16 cellular contexts compared by ENCODE assay signal in genomic region chr19:30630289-30631034, GRCh38.
DNase-seq lines count a peak whose midpoint lies in the region; TF ChIP-seq lines count a peak whose summit lies in the region.
"Had no signal": no experiment of that assay in that cellular context is flagged by ENCODE, and none has a peak within 500 bp of the region (broad histone marks: within the 10 kb centered on the region; RNA-seq: fewer than 3 reads in every experiment).

No MANE protein-coding gene starts in this region.

- H3K23ac ChIP-seq in neuronal stem cell (ENCODE audit: low read depth, low read length, poor library complexity) = no peak overlapping the region

- H3K4me3 ChIP-seq in HEK293 (ENCODE audit: low read depth, low read length) (no peak overlapping the region), WERI-Rb-1 (ENCODE audit: low read depth, low read length) (no peak overlapping the region), neuronal stem cell (ENCODE audit: low read length in 2 of 2) (no peak overlapping the region), tibial nerve (no peak overlapping the region), osteoblast (ENCODE audit: insufficient read depth, low read length) (no peak overlapping the region)
- H3K4me3 ChIP-seq: BLaER1 treated with 17β-estradiol and CSF1 and Interleukin-3, amounts not matched to agents 10 nM and 100 nM; GM12878; GM23248 had no signal

- no peak overlapping the region for H2BK12ac ChIP-seq in neuronal stem cell (ENCODE audit: low read length)

- no peak overlapping the region for H2AFZ ChIP-seq in neuronal stem cell (ENCODE audit: low read length)
- H2AFZ ChIP-seq in osteoblast (ENCODE audit: low read length) = no peak overlapping the region
- H2AFZ ChIP-seq: GM23248 had no signal

- no peak for TF ChIP-seq POLR2A in tibial nerve (IDR thresholded peaks at IDR 0.05)

- no peak overlapping the region for H2BK15ac ChIP-seq in neuronal stem cell (ENCODE audit: low read length)

- no peak overlapping the region for H3K27ac ChIP-seq in HEK293 (ENCODE audit: extremely low read depth, low read depth, low read length)
- H3K27ac ChIP-seq in WERI-Rb-1 = peak overlapping the region; percentile 86
- H3K27ac ChIP-seq in neuronal stem cell (replicated peaks; ENCODE audit: low read length) = no peak overlapping the region
- H3K27ac ChIP-seq in tibial nerve = no peak overlapping the region
- no peak overlapping the region for H3K27ac ChIP-seq in osteoblast (ENCODE audit: low read depth, low read length)
- H3K27ac ChIP-seq: BLaER1 treated with 17β-estradiol and CSF1 and Interleukin-3, amounts not matched to agents 10 nM and 100 nM; GM23248 had no signal

- DNase-seq in NCI-H748 (lab: John Stamatoyannopoulos, UW; ENCODE audit: unreplicated experiment) (peak; percentile 49), NCI-H748 treated with DMSO at 0.1 percent for 48 hours (lab: John Stamatoyannopoulos, UW) (no peak), WERI-Rb-1 (no peak), neuronal stem cell (ENCODE audit: low spot score) (no peak), tibial nerve (ENCODE audit: low spot score in 2 of 2) (no peak), NK-92 (lab: John Stamatoyannopoulos, UW; ENCODE audit: unreplicated experiment) (no peak), osteoblast (ENCODE audit: insufficient read length, low spot score, missing footprints) (no peak)
- DNase-seq: GM23248, KBM-7, MV-4-11, NCI-H146, NCI-H2029 treated with DMSO at 0.1 percent for 48 hours, NCI-H524 had no signal

- peak overlapping the region; percentile 13 for H2AK5ac ChIP-seq in neuronal stem cell (ENCODE audit: low read depth, low read length)

- TF ChIP-seq EP300 in tibial nerve (IDR thresholded peaks at IDR 0.05) = no peak

- no CpG with 5 or more reads among the region's 14 CpGs for WGBS in neuronal stem cell (ENCODE audit: extremely low coverage in 2 of 2, insufficient read length in 2 of 2, insufficient replicate concordance in 1 of 2), 2 donors
- 40 to 55% methylated on average over 9 to 13 of the region's 14 CpGs for WGBS in tibial nerve, 2 donors

- CTCF ChIA-PET in HEK293 (lab: Yijun Ruan, JAX) = interaction anchor here (0.6 kb wide), 1 partner anchor 108 kb away, joined by 3 read pairs; no protein-coding TSS in a partner anchor

- H3K4me1 ChIP-seq in HEK293 (ENCODE audit: control insufficient read depth, insufficient read depth, low read length) (peaks cover 7% of the 10 kb centered on the region), neuronal stem cell (ENCODE audit: control insufficient read depth in 2 of 2, insufficient read depth in 1 of 2, low read depth in 1 of 2, low read length in 2 of 2) (peaks cover 0 to 2% of the 10 kb centered on the region in 2 donors), tibial nerve (no peaks in the 10 kb centered on the region), osteoblast (ENCODE audit: insufficient read depth, low read length) (no peaks in the 10 kb centered on the region)
- H3K4me1 ChIP-seq: BLaER1 treated with 17β-estradiol and CSF1 and Interleukin-3, amounts not matched to agents 10 nM and 100 nM had no signal

- H3K4me2 ChIP-seq in neuronal stem cell (ENCODE audit: insufficient read depth, low read length, poor library complexity, severe bottlenecking) (no peak overlapping the region), osteoblast (ENCODE audit: insufficient read depth, low read length) (no peak overlapping the region)
- H3K4me2 ChIP-seq: BLaER1 treated with 17β-estradiol and CSF1 and Interleukin-3, amounts not matched to agents 10 nM and 100 nM had no signal

- H3K79me2 ChIP-seq in osteoblast (ENCODE audit: insufficient read depth, low read length) = no peaks in the 10 kb centered on the region

- POLR2A ChIA-PET in HEK293 (lab: Yijun Ruan, JAX) = no interaction called here

- no peak overlapping the region for H2BK5ac ChIP-seq in neuronal stem cell (ENCODE audit: low read length)

- H3K18ac ChIP-seq in neuronal stem cell (ENCODE audit: low read length) = peak overlapping the region; percentile 48

- no peak overlapping the region for H3K4ac ChIP-seq in neuronal stem cell (ENCODE audit: low read length)

- no peak overlapping the region for H3K9ac ChIP-seq in neuronal stem cell (ENCODE audit: low read depth, low read length, poor library complexity)
- H3K9ac ChIP-seq: BLaER1 treated with 17β-estradiol and CSF1 and Interleukin-3, amounts not matched to agents 10 nM and 100 nM; GM23248 had no signal

- no peak overlapping the region for H2BK120ac ChIP-seq in neuronal stem cell (ENCODE audit: low read depth, low read length)

- no peak overlapping the region for H4K91ac ChIP-seq in neuronal stem cell (ENCODE audit: low read depth, low read length, poor library complexity)

- H4K20me1 ChIP-seq in osteoblast (ENCODE audit: insufficient read depth, low read length) = no peaks in the 10 kb centered on the region
- H4K20me1 ChIP-seq: BLaER1 treated with 17β-estradiol and CSF1 and Interleukin-3, amounts not matched to agents 10 nM and 100 nM had no signal

- no peak overlapping the region for H4K8ac ChIP-seq in neuronal stem cell (ENCODE audit: low read depth, low read length)

- H3K36me3 ChIP-seq in HEK293 (ENCODE audit: control insufficient read depth in 2 of 2, insufficient read depth in 1 of 2, low read length in 2 of 2) (no peaks in the 10 kb centered on the region), WERI-Rb-1 (no peaks in the 10 kb centered on the region), neuronal stem cell (replicated peaks in 1 of 2; ENCODE audit: control insufficient read depth in 2 of 2, insufficient read depth in 2 of 2, low read length in 2 of 2) (no peaks in the 10 kb centered on the region), tibial nerve (no peaks in the 10 kb centered on the region), osteoblast (ENCODE audit: insufficient read depth, low read length) (no peaks in the 10 kb centered on the region)
- H3K36me3 ChIP-seq: BLaER1 treated with 17β-estradiol and CSF1 and Interleukin-3, amounts not matched to agents 10 nM and 100 nM had no signal

- no peaks in the 10 kb centered on the region for H3K27me3 ChIP-seq in WERI-Rb-1 (ENCODE audit: insufficient read depth, low read depth, severe bottlenecking)
- H3K27me3 ChIP-seq in neuronal stem cell (ENCODE audit: control insufficient read depth in 3 of 3, insufficient read depth in 3 of 3, low read depth in 1 of 3, low read length in 3 of 3) = no peaks in the 10 kb centered on the region
- no peaks in the 10 kb centered on the region for H3K27me3 ChIP-seq in tibial nerve
- H3K27me3 ChIP-seq in osteoblast (ENCODE audit: insufficient read depth, low read length) = no peaks in the 10 kb centered on the region
- H3K27me3 ChIP-seq: BLaER1 treated with 17β-estradiol and CSF1 and Interleukin-3, amounts not matched to agents 10 nM and 100 nM had no signal

- no peaks in the 10 kb centered on the region for H3K79me1 ChIP-seq in neuronal stem cell (ENCODE audit: low read depth, low read length)

- no peak overlapping the region for H3K14ac ChIP-seq in neuronal stem cell (ENCODE audit: low read length)

- H3K9me3 ChIP-seq in HEK293 (ENCODE audit: control insufficient read depth, insufficient read depth, low read depth, low read length) (no peaks in the 10 kb centered on the region), WERI-Rb-1 (ENCODE audit: severe bottlenecking) (no peaks in the 10 kb centered on the region), neuronal stem cell (replicated peaks in 1 of 2; ENCODE audit: control insufficient read depth in 2 of 2, insufficient read depth in 1 of 2, low read depth in 1 of 2, low read length in 2 of 2) (no peaks in the 10 kb centered on the region), tibial nerve (no peaks in the 10 kb centered on the region), osteoblast (ENCODE audit: low read depth, low read length) (no peaks in the 10 kb centered on the region)

- TF ChIP-seq CTCF in HEK293 (tag by site-specific recombination; IDR thresholded peaks at IDR 0.05) (no peak), WERI-Rb-1 (IDR thresholded peaks at IDR 0.05; ENCODE audit: low read depth, low read length) (no peak), tibial nerve (IDR thresholded peaks at IDR 0.05) (no peak), osteoblast (IDR thresholded peaks at IDR 0.05; ENCODE audit: extremely low read depth, low read depth, low read length) (no peak)

TF ChIP-seq in HEK293, 187 proteins besides CTCF, POLR2A, EP300 and RAD21:
- TF ChIP-seq ZNF114 (tag by site-specific recombination; IDR thresholded peaks at IDR 0.05) = no peak
- TF ChIP-seq GLIS1 (tag by site-specific recombination; IDR thresholded peaks at IDR 0.05) = no peak
- no peak for TF ChIP-seq ZNF76 (tag by site-specific recombination; IDR thresholded peaks at IDR 0.05; ENCODE audit: borderline replicate concordance, low read depth)
- TF ChIP-seq, protein P1, sequence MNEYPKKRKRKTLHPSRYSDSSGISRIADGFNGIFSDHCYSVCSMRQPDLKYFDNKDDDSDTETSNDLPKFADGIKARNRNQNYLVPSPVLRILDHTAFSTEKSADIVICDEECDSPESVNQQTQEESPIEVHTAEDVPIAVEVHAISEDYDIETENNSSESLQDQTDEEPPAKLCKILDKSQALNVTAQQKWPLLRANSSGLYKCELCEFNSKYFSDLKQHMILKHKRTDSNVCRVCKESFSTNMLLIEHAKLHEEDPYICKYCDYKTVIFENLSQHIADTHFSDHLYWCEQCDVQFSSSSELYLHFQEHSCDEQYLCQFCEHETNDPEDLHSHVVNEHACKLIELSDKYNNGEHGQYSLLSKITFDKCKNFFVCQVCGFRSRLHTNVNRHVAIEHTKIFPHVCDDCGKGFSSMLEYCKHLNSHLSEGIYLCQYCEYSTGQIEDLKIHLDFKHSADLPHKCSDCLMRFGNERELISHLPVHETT (tag by site-specific recombination; IDR thresholded peaks at IDR 0.05) = no peak
- TF ChIP-seq ZNF132 (tag by site-specific recombination; IDR thresholded peaks at IDR 0.05; ENCODE audit: borderline replicate concordance) = no peak
- TF ChIP-seq, protein P2, sequence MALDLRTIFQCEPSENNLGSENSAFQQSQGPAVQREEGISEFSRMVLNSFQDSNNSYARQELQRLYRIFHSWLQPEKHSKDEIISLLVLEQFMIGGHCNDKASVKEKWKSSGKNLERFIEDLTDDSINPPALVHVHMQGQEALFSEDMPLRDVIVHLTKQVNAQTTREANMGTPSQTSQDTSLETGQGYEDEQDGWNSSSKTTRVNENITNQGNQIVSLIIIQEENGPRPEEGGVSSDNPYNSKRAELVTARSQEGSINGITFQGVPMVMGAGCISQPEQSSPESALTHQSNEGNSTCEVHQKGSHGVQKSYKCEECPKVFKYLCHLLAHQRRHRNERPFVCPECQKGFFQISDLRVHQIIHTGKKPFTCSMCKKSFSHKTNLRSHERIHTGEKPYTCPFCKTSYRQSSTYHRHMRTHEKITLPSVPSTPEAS (tag by site-specific recombination; IDR thresholded peaks at IDR 0.05) = peak; percentile 62
- TF ChIP-seq ZNF629 (tag by site-specific recombination; IDR thresholded peaks at IDR 0.05) = no peak
